In genomic region chr16:86893513-86893912, GRCh38 we compare ENCODE assay signal across 2 cellular contexts.
TF ChIP-seq lines count a peak whose summit lies in the region.

No MANE protein-coding gene starts in this region.

TF ChIP-seq in GM23338, 12 proteins besides CTCF, POLR2A, EP300 and RAD21 (continued from another document):
- TF ChIP-seq ZNF462 (CRISPR knock-in tag; IDR thresholded peaks at IDR 0.05) (no peak), JUNB (IDR thresholded peaks at IDR 0.05; ENCODE audit: unreplicated experiment) (no peak), NANOG (IDR thresholded peaks at IDR 0.05; ENCODE audit: borderline replicate concordance) (no peak), STAT1 (IDR thresholded peaks at IDR 0.05; ENCODE audit: unreplicated experiment) (no peak), EZH2 (IDR thresholded peaks at IDR 0.05; ENCODE audit: low read depth, unreplicated experiment) (no peak), ETS1 (IDR thresholded peaks at IDR 0.05) (no peak), EZH2phosphoT487 (IDR thresholded peaks at IDR 0.05; ENCODE audit: unreplicated experiment) (no peak), CREB1 (CRISPR knock-in tag; IDR thresholded peaks at IDR 0.05; ENCODE audit: low read depth) (no peak), POLR2AphosphoS5 (IDR thresholded peaks at IDR 0.05; ENCODE audit: low read depth) (no peak), REST (IDR thresholded peaks at IDR 0.05; ENCODE audit: unreplicated experiment) (no peak), ZNF114 (CRISPR knock-in tag; IDR thresholded peaks at IDR 0.05) (no peak)

TF ChIP-seq in H1, 55 proteins besides CTCF, POLR2A, EP300 and RAD21 (continued from another document):
- TF ChIP-seq ASH2L (IDR thresholded peaks at IDR 0.05; ENCODE audit: low read length): no peak
- TF ChIP-seq GTF2F1 (IDR thresholded peaks at IDR 0.05; ENCODE audit: borderline replicate concordance, low read depth, low read length): no peak
- TF ChIP-seq SP2 (IDR thresholded peaks at IDR 0.05; ENCODE audit: low read length): no peak
- no peak for TF ChIP-seq BACH1 (IDR thresholded peaks at IDR 0.05; ENCODE audit: low read length)
